In genomic region chr13:74061939-74062595, GRCh38 we compare ENCODE assay signal across 8 cellular contexts.
DNase-seq lines count a peak whose midpoint lies in the region; ATAC-seq and TF ChIP-seq lines count a peak whose summit lies in the region.

No MANE protein-coding gene starts in this region.

- intact Hi-C loops in activated CD4-positive, alpha-beta T cell treated with anti-CD3 and anti-CD28 coated beads, Interleukin-2, amount 10 ng/mL, durations not matched to agents 24 days and 14 days (cut with micrococcal nuclease) = loop anchor here (2.0 to 5.0 kb wide), 6 partner anchors 29 to 225 kb away; no protein-coding TSS in a partner anchor
- intact Hi-C loops in right cardiac atrium (cut with DNase I) = loop anchor here in 1 of 4 donors (10.0 kb wide), 1 partner anchor 73 kb away; the partner anchor contains the start of gene KLF12
- intact Hi-C loops in CD14-positive monocyte (cut with micrococcal nuclease) = no loop called here
- intact Hi-C loops in PC-3 (cut with micrococcal nuclease) = no loop called here

- H3K27ac ChIP-seq in right cardiac atrium (ENCODE audit: low read length) (no peak overlapping the region), RWPE1 (no peak overlapping the region), PC-3 (ENCODE audit: low read length) (no peak overlapping the region)

- no peak for TF ChIP-seq CTCF in RWPE1 (conservative IDR thresholded peaks at IDR 0.05; ENCODE audit: low read depth)
- TF ChIP-seq CTCF in CD14-positive monocyte (IDR thresholded peaks at IDR 0.05) = no peak
- TF ChIP-seq CTCF in PC-3 (conservative IDR thresholded peaks at IDR 0.05; ENCODE audit: low read depth, low read length) = no peak

- no peaks in the 10 kb centered on the region for H3K9me2 ChIP-seq in PC-3 (replicated peaks; ENCODE audit: low read length)

- peak; percentile 70 for DNase-seq in activated CD4-positive, alpha-beta T cell treated with anti-CD3 and anti-CD28 coated beads, Interleukin-2, amount 10 ng/mL, durations not matched to agents 24 days and 14 days
- DNase-seq in activated CD4-positive, alpha-beta T cell treated with anti-CD3 and anti-CD28 coated beads for 1 hour = no peak
- DNase-seq in T-cell (peak in 18 of 34 experiments; percentile 5 to 42 (median 20)), right cardiac atrium (no peak), RWPE1 (ENCODE audit: low spot score) (no peak), CD14-positive monocyte (ENCODE audit: low spot score) (no peak), PC-3 (no peak)

- peaks cover 28% of the 10 kb centered on the region for H3K36me3 Mint-ChIP-seq in activated CD4-positive, alpha-beta T cell treated with anti-CD3 and anti-CD28 coated beads, Interleukin-2, amount 10 ng/mL, durations not matched to agents 24 days and 14 days (ENCODE audit: low read depth)
- peaks cover 23% of the 10 kb centered on the region for H3K36me3 Mint-ChIP-seq in T-cell
- no peaks in the 10 kb centered on the region for H3K36me3 Mint-ChIP-seq in CD14-positive monocyte

- peak overlapping the region; percentile 74 for H3K4me3 Mint-ChIP-seq in activated CD4-positive, alpha-beta T cell treated with anti-CD3 and anti-CD28 coated beads, Interleukin-2, amount 10 ng/mL, durations not matched to agents 24 days and 14 days
- H3K4me3 Mint-ChIP-seq in T-cell = peak overlapping the region; percentile 39 to 71 (median 67)
- no peak overlapping the region for H3K4me3 Mint-ChIP-seq in CD14-positive monocyte

- peaks cover 65% of the 10 kb centered on the region for H3K4me1 Mint-ChIP-seq in activated CD4-positive, alpha-beta T cell treated with anti-CD3 and anti-CD28 coated beads, Interleukin-2, amount 10 ng/mL, durations not matched to agents 24 days and 14 days
- H3K4me1 Mint-ChIP-seq in T-cell = peaks cover 86 to 89% (median 88%) of the 10 kb centered on the region in 3 donors
- peaks cover 16% of the 10 kb centered on the region for H3K4me1 Mint-ChIP-seq in CD14-positive monocyte

- H3K9ac ChIP-seq in PC-3 (ENCODE audit: low read length) = no peak overlapping the region

- ATAC-seq in HG02852 (IDR thresholded peaks at IDR 0.05; ENCODE audit: unreplicated experiment) (peak; percentile 72), T-cell (replicated peaks in 1 of 4) (peak; percentile 80 to 91 (median 86)), right cardiac atrium (peak; percentile 53 to 58), PC-3 (no peak)

- no peaks in the 10 kb centered on the region for H3K36me3 ChIP-seq in PC-3 (ENCODE audit: low read depth, low read length)

- H3K27me3 Mint-ChIP-seq in activated CD4-positive, alpha-beta T cell treated with anti-CD3 and anti-CD28 coated beads, Interleukin-2, amount 10 ng/mL, durations not matched to agents 24 days and 14 days = no peaks in the 10 kb centered on the region
- H3K27me3 Mint-ChIP-seq in T-cell = no peaks in the 10 kb centered on the region
- peaks cover 0 to 1% (median 0%) of the 10 kb centered on the region in 3 donors for H3K27me3 Mint-ChIP-seq in CD14-positive monocyte (ENCODE audit: low read depth in 3 of 3)

- 25% methylated on average over 3 of the region's 3 CpGs for WGBS in right cardiac atrium

- peak overlapping the region; percentile 88 for H3K27ac Mint-ChIP-seq in activated CD4-positive, alpha-beta T cell treated with anti-CD3 and anti-CD28 coated beads, Interleukin-2, amount 10 ng/mL, durations not matched to agents 24 days and 14 days
- H3K27ac Mint-ChIP-seq in T-cell (peak overlapping the region; percentile 91 to 95), CD14-positive monocyte (no peak overlapping the region)

- peaks cover 5% of the 10 kb centered on the region for H3K4me1 ChIP-seq in right cardiac atrium (ENCODE audit: control insufficient read depth, insufficient read depth, low read length)
- H3K4me1 ChIP-seq in PC-3 (ENCODE audit: insufficient read depth, low read length) = no peaks in the 10 kb centered on the region

- POLR2A ChIA-PET in T-cell (lab: Charles Lee) (interaction anchor here (0.6 to 1.7 kb wide), 4 partner anchors 8 to 37 kb away, joined by 3 to 7 read pairs (median 5); no protein-coding TSS in a partner anchor), RWPE1 (lab: Yijun Ruan, JAX; ENCODE audit: low non-redundant PET) (no interaction called here), PC-3 (lab: Charles Lee; ENCODE audit: unreplicated experiment) (no interaction called here)

- no peak overlapping the region for H3K4me2 ChIP-seq in PC-3 (ENCODE audit: low read length)

- no TSS peak for BruUV-seq in PC-3 (replicated peaks; lab: Mats Ljungman, UMichigan)

- H3K9me3 ChIP-seq in right cardiac atrium (ENCODE audit: control insufficient read depth, low read length) (no peaks in the 10 kb centered on the region), PC-3 (ENCODE audit: low read length) (no peaks in the 10 kb centered on the region)

- no peaks in the 10 kb centered on the region for H3F3A ChIP-seq in PC-3 (ENCODE audit: low read length, unreplicated experiment)

- CTCF ChIA-PET in T-cell (lab: Charles Lee) = interaction anchor here (0.6 to 1.5 kb wide), 9 partner anchors 25 to 1270 kb away, joined by 3 to 5 read pairs (median 4); no protein-coding TSS in a partner anchor
- CTCF ChIA-PET in RWPE1 (lab: Yijun Ruan, JAX) = no interaction called here
- CTCF ChIA-PET in PC-3 (lab: Charles Lee) = interaction anchor here (0.6 kb wide), 1 partner anchor 158 kb away, joined by 3 read pairs; no protein-coding TSS in a partner anchor

- H3K27me3 ChIP-seq in right cardiac atrium (ENCODE audit: control insufficient read depth, insufficient read depth) = no peaks in the 10 kb centered on the region
- no peaks in the 10 kb centered on the region for H3K27me3 ChIP-seq in PC-3 (ENCODE audit: low read length)

- H3K79me2 ChIP-seq in PC-3 (ENCODE audit: low read length) = no peaks in the 10 kb centered on the region

- H3K4me3 ChIP-seq in right cardiac atrium (ENCODE audit: low read length) (no peak overlapping the region), PC-3 (ENCODE audit: low read length) (no peak overlapping the region)

- peaks cover 12% of the 10 kb centered on the region for H3K9me3 Mint-ChIP-seq in activated CD4-positive, alpha-beta T cell treated with anti-CD3 and anti-CD28 coated beads, Interleukin-2, amount 10 ng/mL, durations not matched to agents 24 days and 14 days
- H3K9me3 Mint-ChIP-seq in T-cell (peaks cover 0 to 4% (median 0%) of the 10 kb centered on the region in 3 donors), CD14-positive monocyte (peaks cover 0 to 6% (median 0%) of the 10 kb centered on the region in 7 donors)

- H2AFZ ChIP-seq in PC-3 (ENCODE audit: low read length) = no peak overlapping the region

- H4K20me1 ChIP-seq in PC-3 (ENCODE audit: low read length) = no peaks in the 10 kb centered on the region

Comparison
In these comparisons a context has a peak if more than half of its experiments do, and no peak if none do; other contexts are left out.
1. DNase-seq: peak in activated CD4-positive, alpha-beta T cell treated with anti-CD3 and anti-CD28 coated beads, Interleukin-2, amount 10 ng/mL, durations not matched to agents 24 days and 14 days (single experiment) and T-cell (18 of 34); none in activated CD4-positive, alpha-beta T cell treated with anti-CD3 and anti-CD28 coated beads for 1 hour (single experiment), right cardiac atrium (0 of 3), RWPE1 (single experiment), CD14-positive monocyte (single experiment) and PC-3 (single experiment).
2. H3K27ac Mint-ChIP-seq: peak in activated CD4-positive, alpha-beta T cell treated with anti-CD3 and anti-CD28 coated beads, Interleukin-2, amount 10 ng/mL, durations not matched to agents 24 days and 14 days (single experiment) and T-cell (2 of 2); none in CD14-positive monocyte (0 of 7).
3. H3K4me3 Mint-ChIP-seq: peak in activated CD4-positive, alpha-beta T cell treated with anti-CD3 and anti-CD28 coated beads, Interleukin-2, amount 10 ng/mL, durations not matched to agents 24 days and 14 days (single experiment) and T-cell (3 of 3); none in CD14-positive monocyte (0 of 2).
4. POLR2A ChIA-PET loops: an anchor here in T-cell (0.6 to 1.7 kb wide); none called in RWPE1 and PC-3.